Comparison of ENCODE assay signal across 1 cellular context in the genomic region with DNA sequence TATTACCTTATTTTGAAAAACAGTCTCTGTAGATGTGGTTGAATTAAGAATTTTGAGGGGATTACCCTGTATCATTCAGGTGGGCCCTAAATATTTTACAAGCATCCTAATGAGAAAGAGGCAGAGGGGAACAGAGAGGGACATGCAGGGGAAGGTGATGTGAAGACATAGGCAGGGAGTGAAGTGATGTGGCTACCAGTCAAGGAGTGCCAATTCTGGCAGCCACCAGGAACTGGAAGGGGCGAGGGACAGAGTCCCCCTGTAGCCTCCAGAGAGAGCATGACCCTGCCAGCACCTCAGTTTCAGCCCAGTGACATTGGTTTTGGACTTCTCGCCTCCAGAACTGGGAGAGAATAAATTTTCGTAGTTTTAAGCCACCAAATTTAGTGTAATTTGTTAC.
TF ChIP-seq lines count a peak whose summit lies in the region.

No MANE protein-coding gene starts in this region.

TF ChIP-seq in HepG2, 621 proteins besides CTCF, POLR2A, EP300 and RAD21:
- TF ChIP-seq ZSCAN12 (CRISPR knock-in tag; IDR thresholded peaks at IDR 0.05) (no peak), CREM (IDR thresholded peaks at IDR 0.05) (no peak; the same call in 1 of the 2 replicates), CREM (CRISPR knock-in tag; IDR thresholded peaks at IDR 0.05) (no peak), ZNF235 (CRISPR knock-in tag; IDR thresholded peaks at IDR 0.05; ENCODE audit: borderline replicate concordance) (no peak), XRCC5 (optimal IDR thresholded peaks at IDR 0.05; ENCODE audit: low read length) (no peak), ZNF124 (CRISPR knock-in tag; IDR thresholded peaks at IDR 0.05) (no peak), BRCA1 (CRISPR knock-in tag; IDR thresholded peaks at IDR 0.05) (no peak), MTA1 (CRISPR knock-in tag; IDR thresholded peaks at IDR 0.05; ENCODE audit: borderline replicate concordance) (no peak), RBAK (CRISPR knock-in tag; IDR thresholded peaks at IDR 0.05) (no peak), ZFP62 (CRISPR knock-in tag; IDR thresholded peaks at IDR 0.05) (no peak), TBL1XR1 (IDR thresholded peaks at IDR 0.05; ENCODE audit: borderline replicate concordance, low read length, partially characterized antibody) (no peak), ZSCAN30 (CRISPR knock-in tag; IDR thresholded peaks at IDR 0.05) (no peak)
- TF ChIP-seq, protein P1, sequence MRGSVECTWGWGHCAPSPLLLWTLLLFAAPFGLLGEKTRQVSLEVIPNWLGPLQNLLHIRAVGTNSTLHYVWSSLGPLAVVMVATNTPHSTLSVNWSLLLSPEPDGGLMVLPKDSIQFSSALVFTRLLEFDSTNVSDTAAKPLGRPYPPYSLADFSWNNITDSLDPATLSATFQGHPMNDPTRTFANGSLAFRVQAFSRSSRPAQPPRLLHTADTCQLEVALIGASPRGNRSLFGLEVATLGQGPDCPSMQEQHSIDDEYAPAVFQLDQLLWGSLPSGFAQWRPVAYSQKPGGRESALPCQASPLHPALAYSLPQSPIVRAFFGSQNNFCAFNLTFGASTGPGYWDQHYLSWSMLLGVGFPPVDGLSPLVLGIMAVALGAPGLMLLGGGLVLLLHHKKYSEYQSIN (CRISPR knock-in tag; IDR thresholded peaks at IDR 0.05; ENCODE audit: borderline replicate concordance), result no peak
- TF ChIP-seq, protein P2, sequence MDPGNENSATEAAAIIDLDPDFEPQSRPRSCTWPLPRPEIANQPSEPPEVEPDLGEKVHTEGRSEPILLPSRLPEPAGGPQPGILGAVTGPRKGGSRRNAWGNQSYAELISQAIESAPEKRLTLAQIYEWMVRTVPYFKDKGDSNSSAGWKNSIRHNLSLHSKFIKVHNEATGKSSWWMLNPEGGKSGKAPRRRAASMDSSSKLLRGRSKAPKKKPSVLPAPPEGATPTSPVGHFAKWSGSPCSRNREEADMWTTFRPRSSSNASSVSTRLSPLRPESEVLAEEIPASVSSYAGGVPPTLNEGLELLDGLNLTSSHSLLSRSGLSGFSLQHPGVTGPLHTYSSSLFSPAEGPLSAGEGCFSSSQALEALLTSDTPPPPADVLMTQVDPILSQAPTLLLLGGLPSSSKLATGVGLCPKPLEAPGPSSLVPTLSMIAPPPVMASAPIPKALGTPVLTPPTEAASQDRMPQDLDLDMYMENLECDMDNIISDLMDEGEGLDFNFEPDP (CRISPR knock-in tag; conservative IDR thresholded peaks at IDR 0.05), result no peak
- TF ChIP-seq, protein P3, sequence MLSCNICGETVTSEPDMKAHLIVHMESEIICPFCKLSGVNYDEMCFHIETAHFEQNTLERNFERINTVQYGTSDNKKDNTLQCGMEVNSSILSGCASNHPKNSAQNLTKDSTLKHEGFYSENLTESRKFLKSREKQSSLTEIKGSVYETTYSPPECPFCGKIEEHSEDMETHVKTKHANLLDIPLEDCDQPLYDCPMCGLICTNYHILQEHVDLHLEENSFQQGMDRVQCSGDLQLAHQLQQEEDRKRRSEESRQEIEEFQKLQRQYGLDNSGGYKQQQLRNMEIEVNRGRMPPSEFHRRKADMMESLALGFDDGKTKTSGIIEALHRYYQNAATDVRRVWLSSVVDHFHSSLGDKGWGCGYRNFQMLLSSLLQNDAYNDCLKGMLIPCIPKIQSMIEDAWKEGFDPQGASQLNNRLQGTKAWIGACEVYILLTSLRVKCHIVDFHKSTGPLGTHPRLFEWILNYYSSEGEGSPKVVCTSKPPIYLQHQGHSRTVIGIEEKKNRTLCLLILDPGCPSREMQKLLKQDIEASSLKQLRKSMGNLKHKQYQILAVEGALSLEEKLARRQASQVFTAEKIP (CRISPR knock-in tag; IDR thresholded peaks at IDR 0.05; ENCODE audit: borderline replicate concordance), result no peak
- TF ChIP-seq, protein P4, sequence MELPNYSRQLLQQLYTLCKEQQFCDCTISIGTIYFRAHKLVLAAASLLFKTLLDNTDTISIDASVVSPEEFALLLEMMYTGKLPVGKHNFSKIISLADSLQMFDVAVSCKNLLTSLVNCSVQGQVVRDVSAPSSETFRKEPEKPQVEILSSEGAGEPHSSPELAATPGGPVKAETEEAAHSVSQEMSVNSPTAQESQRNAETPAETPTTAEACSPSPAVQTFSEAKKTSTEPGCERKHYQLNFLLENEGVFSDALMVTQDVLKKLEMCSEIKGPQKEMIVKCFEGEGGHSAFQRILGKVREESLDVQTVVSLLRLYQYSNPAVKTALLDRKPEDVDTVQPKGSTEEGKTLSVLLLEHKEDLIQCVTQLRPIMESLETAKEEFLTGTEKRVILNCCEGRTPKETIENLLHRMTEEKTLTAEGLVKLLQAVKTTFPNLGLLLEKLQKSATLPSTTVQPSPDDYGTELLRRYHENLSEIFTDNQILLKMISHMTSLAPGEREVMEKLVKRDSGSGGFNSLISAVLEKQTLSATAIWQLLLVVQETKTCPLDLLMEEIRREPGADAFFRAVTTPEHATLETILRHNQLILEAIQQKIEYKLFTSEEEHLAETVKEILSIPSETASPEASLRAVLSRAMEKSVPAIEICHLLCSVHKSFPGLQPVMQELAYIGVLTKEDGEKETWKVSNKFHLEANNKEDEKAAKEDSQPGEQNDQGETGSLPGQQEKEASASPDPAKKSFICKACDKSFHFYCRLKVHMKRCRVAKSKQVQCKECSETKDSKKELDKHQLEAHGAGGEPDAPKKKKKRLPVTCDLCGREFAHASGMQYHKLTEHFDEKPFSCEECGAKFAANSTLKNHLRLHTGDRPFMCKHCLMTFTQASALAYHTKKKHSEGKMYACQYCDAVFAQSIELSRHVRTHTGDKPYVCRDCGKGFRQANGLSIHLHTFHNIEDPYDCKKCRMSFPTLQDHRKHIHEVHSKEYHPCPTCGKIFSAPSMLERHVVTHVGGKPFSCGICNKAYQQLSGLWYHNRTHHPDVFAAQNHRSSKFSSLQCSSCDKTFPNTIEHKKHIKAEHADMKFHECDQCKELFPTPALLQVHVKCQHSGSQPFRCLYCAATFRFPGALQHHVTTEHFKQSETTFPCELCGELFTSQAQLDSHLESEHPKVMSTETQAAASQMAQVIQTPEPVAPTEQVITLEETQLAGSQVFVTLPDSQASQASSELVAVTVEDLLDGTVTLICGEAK (IDR thresholded peaks at IDR 0.05), result no peak
- TF ChIP-seq, protein P4 (CRISPR knock-in tag; IDR thresholded peaks at IDR 0.05), result no peak
TF ChIP-seq in HepG2: peak in this region for 0.
